1 cellular context compared by ENCODE assay signal in the genomic region with DNA sequence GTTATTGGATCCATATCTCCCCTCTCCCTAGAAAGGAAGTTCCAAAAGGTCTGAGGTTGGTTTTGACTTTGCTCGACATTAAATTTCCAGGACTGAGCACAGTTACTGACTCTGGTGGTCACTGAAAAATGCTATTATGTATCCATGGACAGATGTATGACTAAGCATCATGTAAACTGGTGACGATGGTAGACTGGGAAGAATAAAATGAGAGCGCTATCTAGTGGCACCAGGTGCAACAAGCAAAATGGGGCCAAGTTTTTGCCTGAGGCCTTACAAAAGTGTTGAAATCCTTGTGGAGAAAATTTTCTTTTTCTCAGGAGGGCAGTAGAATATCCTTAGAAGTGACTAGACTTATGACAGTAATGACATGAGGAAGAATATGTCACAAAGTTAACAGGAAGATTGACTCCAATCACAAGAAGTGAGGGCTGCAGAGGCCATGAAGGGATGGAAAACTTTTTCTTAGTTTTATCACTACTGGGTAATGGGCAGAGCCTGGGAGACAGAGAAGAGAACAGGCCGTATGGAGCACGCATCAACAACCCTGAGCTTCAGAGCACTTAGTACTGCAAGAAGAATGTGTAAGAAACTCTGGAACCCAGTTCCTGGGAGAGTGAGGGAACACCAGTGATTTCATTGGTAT.
TF ChIP-seq lines count a peak whose summit lies in the region.

No MANE protein-coding gene starts in this region.

TF ChIP-seq in HepG2, 621 proteins besides CTCF, POLR2A, EP300 and RAD21 (continued from another document and continues in another):
- TF ChIP-seq, protein P1, sequence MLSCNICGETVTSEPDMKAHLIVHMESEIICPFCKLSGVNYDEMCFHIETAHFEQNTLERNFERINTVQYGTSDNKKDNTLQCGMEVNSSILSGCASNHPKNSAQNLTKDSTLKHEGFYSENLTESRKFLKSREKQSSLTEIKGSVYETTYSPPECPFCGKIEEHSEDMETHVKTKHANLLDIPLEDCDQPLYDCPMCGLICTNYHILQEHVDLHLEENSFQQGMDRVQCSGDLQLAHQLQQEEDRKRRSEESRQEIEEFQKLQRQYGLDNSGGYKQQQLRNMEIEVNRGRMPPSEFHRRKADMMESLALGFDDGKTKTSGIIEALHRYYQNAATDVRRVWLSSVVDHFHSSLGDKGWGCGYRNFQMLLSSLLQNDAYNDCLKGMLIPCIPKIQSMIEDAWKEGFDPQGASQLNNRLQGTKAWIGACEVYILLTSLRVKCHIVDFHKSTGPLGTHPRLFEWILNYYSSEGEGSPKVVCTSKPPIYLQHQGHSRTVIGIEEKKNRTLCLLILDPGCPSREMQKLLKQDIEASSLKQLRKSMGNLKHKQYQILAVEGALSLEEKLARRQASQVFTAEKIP (CRISPR knock-in tag; IDR thresholded peaks at IDR 0.05; ENCODE audit: borderline replicate concordance), result no peak
- TF ChIP-seq ZNF547 (CRISPR knock-in tag; IDR thresholded peaks at IDR 0.05) (no peak), ZNF207 (IDR thresholded peaks at IDR 0.05; ENCODE audit: borderline replicate concordance) (no peak), SOX6 (IDR thresholded peaks at IDR 0.05) (no peak), SOX6 (CRISPR knock-in tag; IDR thresholded peaks at IDR 0.05) (no peak), YEATS2 (CRISPR knock-in tag; IDR thresholded peaks at IDR 0.05; ENCODE audit: borderline replicate concordance) (peak; percentile 37; the same call in 1 of the 2 replicates), SATB2 (CRISPR knock-in tag; IDR thresholded peaks at IDR 0.05) (no peak), ZNF501 (CRISPR knock-in tag; IDR thresholded peaks at IDR 0.05) (no peak), ZZZ3 (CRISPR knock-in tag; IDR thresholded peaks at IDR 0.05; ENCODE audit: borderline replicate concordance) (no peak), HOXA5 (CRISPR knock-in tag; IDR thresholded peaks at IDR 0.05) (no peak), ZNF614 (CRISPR knock-in tag; IDR thresholded peaks at IDR 0.05; ENCODE audit: borderline replicate concordance) (no peak), NBN (conservative IDR thresholded peaks at IDR 0.05) (no peak), RFXAP (CRISPR knock-in tag; IDR thresholded peaks at IDR 0.05; ENCODE audit: borderline replicate concordance) (no peak), ZNF766 (CRISPR knock-in tag; IDR thresholded peaks at IDR 0.05; ENCODE audit: borderline replicate concordance) (no peak), SCMH1 (CRISPR knock-in tag; IDR thresholded peaks at IDR 0.05; ENCODE audit: borderline replicate concordance) (no peak), SRSF4 (IDR thresholded peaks at IDR 0.05; ENCODE audit: low read depth, low read length, poor library complexity, severe bottlenecking) (no peak), FOXA3 (CRISPR knock-in tag; IDR thresholded peaks at IDR 0.05) (peak; percentile 50; the same call in 1 of the 2 replicates), ZNF256 (CRISPR knock-in tag; conservative IDR thresholded peaks at IDR 0.05) (no peak), NAIF1 (CRISPR knock-in tag; IDR thresholded peaks at IDR 0.05; ENCODE audit: borderline replicate concordance) (no peak), ZNF557 (CRISPR knock-in tag; IDR thresholded peaks at IDR 0.05) (no peak), MATR3 (CRISPR knock-in tag; IDR thresholded peaks at IDR 0.05) (no peak), TEAD2 (CRISPR knock-in tag; IDR thresholded peaks at IDR 0.05) (no peak), ZNF747 (CRISPR knock-in tag; IDR thresholded peaks at IDR 0.05; ENCODE audit: borderline replicate concordance) (no peak), ZNF672 (CRISPR knock-in tag; IDR thresholded peaks at IDR 0.05) (no peak), ZNF235 (CRISPR knock-in tag; IDR thresholded peaks at IDR 0.05; ENCODE audit: borderline replicate concordance) (no peak), EED (CRISPR knock-in tag; IDR thresholded peaks at IDR 0.05) (no peak), PHB2 (IDR thresholded peaks at IDR 0.05; ENCODE audit: partially characterized antibody) (no peak), PHF8 (CRISPR knock-in tag; IDR thresholded peaks at IDR 0.05) (no peak), NFKB2 (CRISPR knock-in tag; IDR thresholded peaks at IDR 0.05; ENCODE audit: borderline replicate concordance) (no peak), ATF7-NPFF (CRISPR knock-in tag; IDR thresholded peaks at IDR 0.05; ENCODE audit: low read depth) (no peak), DMAP1 (CRISPR knock-in tag; IDR thresholded peaks at IDR 0.05) (no peak), ZFX (CRISPR knock-in tag; IDR thresholded peaks at IDR 0.05; ENCODE audit: low read depth) (0 out of 2 replicates have a peak, but pooled peaks have one; percentile 38), PAF1 (CRISPR knock-in tag; IDR thresholded peaks at IDR 0.05) (no peak), CBFB (CRISPR knock-in tag; IDR thresholded peaks at IDR 0.05) (no peak), PTBP1 (IDR thresholded peaks at IDR 0.05; ENCODE audit: low read depth, low read length, poor library complexity, severe bottlenecking) (no peak), MXD4 (CRISPR knock-in tag; IDR thresholded peaks at IDR 0.05) (no peak), ZNF564 (CRISPR knock-in tag; IDR thresholded peaks at IDR 0.05) (no peak), ZSCAN9 (CRISPR knock-in tag; IDR thresholded peaks at IDR 0.05; ENCODE audit: borderline replicate concordance) (no peak), KLF16 (CRISPR knock-in tag; IDR thresholded peaks at IDR 0.05) (peak in 1 of 2 experiments; percentile 59; a peak in 1 of 4 replicates), SOX13 (IDR thresholded peaks at IDR 0.05) (no peak), SOX13 (CRISPR knock-in tag; conservative IDR thresholded peaks at IDR 0.05 in 1 of 2, IDR thresholded peaks at IDR 0.05 in 1 of 2) (no peak), SNAI1 (CRISPR knock-in tag; IDR thresholded peaks at IDR 0.05; ENCODE audit: borderline replicate concordance) (no peak), ZNF749 (CRISPR knock-in tag; IDR thresholded peaks at IDR 0.05; ENCODE audit: borderline replicate concordance) (no peak), DNMT1 (CRISPR knock-in tag; IDR thresholded peaks at IDR 0.05) (no peak), NPAS2 (CRISPR knock-in tag; IDR thresholded peaks at IDR 0.05; ENCODE audit: borderline replicate concordance) (no peak), MAFK (conservative IDR thresholded peaks at IDR 0.05 in 1 of 2, IDR thresholded peaks at IDR 0.05 in 1 of 2; ENCODE audit: low read length in 2 of 2) (peak; percentile 48 to 63), ZNF556 (CRISPR knock-in tag; IDR thresholded peaks at IDR 0.05; ENCODE audit: borderline replicate concordance) (no peak), ZNF761 (CRISPR knock-in tag; conservative IDR thresholded peaks at IDR 0.05) (no peak), ZNF33A (CRISPR knock-in tag; IDR thresholded peaks at IDR 0.05; ENCODE audit: borderline replicate concordance) (no peak)
- TF ChIP-seq, protein P2, sequence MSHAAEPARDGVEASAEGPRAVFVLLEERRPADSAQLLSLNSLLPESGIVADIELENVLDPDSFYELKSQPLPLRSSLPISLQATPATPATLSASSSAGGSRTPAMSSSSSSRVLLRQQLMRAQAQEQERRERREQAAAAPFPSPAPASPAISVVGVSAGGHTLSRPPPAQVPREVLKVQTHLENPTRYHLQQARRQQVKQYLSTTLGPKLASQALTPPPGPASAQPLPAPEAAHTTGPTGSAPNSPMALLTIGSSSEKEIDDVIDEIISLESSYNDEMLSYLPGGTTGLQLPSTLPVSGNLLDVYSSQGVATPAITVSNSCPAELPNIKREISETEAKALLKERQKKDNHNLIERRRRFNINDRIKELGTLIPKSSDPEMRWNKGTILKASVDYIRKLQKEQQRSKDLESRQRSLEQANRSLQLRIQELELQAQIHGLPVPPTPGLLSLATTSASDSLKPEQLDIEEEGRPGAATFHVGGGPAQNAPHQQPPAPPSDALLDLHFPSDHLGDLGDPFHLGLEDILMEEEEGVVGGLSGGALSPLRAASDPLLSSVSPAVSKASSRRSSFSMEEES (CRISPR knock-in tag; IDR thresholded peaks at IDR 0.05), result no peak
- TF ChIP-seq, protein P3, sequence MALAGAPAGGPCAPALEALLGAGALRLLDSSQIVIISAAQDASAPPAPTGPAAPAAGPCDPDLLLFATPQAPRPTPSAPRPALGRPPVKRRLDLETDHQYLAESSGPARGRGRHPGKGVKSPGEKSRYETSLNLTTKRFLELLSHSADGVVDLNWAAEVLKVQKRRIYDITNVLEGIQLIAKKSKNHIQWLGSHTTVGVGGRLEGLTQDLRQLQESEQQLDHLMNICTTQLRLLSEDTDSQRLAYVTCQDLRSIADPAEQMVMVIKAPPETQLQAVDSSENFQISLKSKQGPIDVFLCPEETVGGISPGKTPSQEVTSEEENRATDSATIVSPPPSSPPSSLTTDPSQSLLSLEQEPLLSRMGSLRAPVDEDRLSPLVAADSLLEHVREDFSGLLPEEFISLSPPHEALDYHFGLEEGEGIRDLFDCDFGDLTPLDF (CRISPR knock-in tag; IDR thresholded peaks at IDR 0.05), result no peak
- TF ChIP-seq, protein P4, sequence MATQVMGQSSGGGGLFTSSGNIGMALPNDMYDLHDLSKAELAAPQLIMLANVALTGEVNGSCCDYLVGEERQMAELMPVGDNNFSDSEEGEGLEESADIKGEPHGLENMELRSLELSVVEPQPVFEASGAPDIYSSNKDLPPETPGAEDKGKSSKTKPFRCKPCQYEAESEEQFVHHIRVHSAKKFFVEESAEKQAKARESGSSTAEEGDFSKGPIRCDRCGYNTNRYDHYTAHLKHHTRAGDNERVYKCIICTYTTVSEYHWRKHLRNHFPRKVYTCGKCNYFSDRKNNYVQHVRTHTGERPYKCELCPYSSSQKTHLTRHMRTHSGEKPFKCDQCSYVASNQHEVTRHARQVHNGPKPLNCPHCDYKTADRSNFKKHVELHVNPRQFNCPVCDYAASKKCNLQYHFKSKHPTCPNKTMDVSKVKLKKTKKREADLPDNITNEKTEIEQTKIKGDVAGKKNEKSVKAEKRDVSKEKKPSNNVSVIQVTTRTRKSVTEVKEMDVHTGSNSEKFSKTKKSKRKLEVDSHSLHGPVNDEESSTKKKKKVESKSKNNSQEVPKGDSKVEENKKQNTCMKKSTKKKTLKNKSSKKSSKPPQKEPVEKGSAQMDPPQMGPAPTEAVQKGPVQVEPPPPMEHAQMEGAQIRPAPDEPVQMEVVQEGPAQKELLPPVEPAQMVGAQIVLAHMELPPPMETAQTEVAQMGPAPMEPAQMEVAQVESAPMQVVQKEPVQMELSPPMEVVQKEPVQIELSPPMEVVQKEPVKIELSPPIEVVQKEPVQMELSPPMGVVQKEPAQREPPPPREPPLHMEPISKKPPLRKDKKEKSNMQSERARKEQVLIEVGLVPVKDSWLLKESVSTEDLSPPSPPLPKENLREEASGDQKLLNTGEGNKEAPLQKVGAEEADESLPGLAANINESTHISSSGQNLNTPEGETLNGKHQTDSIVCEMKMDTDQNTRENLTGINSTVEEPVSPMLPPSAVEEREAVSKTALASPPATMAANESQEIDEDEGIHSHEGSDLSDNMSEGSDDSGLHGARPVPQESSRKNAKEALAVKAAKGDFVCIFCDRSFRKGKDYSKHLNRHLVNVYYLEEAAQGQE (IDR thresholded peaks at IDR 0.05; ENCODE audit: borderline replicate concordance in 1 of 2, low read depth in 1 of 2, low read length in 2 of 2), result no peak
- TF ChIP-seq, protein P5, sequence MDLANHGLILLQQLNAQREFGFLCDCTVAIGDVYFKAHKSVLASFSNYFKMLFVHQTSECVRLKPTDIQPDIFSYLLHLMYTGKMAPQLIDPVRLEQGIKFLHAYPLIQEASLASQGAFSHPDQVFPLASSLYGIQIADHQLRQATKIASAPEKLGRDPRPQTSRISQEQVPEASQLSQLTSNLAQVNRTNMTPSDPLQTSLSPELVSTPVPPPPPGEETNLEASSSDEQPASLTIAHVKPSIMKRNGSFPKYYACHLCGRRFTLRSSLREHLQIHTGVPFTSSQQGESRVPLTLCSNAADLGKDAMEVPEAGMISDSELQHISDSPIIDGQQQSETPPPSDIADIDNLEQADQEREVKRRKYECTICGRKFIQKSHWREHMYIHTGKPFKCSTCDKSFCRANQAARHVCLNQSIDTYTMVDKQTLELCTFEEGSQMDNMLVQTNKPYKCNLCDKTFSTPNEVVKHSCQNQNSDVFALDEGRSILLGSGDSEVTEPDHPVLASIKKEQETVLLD (CRISPR knock-in tag; IDR thresholded peaks at IDR 0.05; ENCODE audit: low read depth), result no peak
- TF ChIP-seq, protein P6, sequence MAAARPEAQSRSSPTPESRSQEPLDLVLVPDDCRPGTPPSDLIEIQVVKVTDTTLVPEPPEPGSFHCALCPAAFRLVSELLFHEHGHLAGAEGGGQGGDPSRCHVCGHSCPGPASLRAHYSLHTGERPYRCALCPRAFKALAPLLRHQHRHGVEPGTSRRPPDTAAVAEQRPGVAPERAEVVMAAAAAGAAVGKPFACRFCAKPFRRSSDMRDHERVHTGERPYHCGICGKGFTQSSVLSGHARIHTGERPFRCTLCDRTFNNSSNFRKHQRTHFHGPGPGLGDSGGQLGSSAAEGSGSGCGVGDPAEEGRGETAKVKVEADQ (CRISPR knock-in tag; IDR thresholded peaks at IDR 0.05; ENCODE audit: borderline replicate concordance), result no peak
- TF ChIP-seq, protein P7, sequence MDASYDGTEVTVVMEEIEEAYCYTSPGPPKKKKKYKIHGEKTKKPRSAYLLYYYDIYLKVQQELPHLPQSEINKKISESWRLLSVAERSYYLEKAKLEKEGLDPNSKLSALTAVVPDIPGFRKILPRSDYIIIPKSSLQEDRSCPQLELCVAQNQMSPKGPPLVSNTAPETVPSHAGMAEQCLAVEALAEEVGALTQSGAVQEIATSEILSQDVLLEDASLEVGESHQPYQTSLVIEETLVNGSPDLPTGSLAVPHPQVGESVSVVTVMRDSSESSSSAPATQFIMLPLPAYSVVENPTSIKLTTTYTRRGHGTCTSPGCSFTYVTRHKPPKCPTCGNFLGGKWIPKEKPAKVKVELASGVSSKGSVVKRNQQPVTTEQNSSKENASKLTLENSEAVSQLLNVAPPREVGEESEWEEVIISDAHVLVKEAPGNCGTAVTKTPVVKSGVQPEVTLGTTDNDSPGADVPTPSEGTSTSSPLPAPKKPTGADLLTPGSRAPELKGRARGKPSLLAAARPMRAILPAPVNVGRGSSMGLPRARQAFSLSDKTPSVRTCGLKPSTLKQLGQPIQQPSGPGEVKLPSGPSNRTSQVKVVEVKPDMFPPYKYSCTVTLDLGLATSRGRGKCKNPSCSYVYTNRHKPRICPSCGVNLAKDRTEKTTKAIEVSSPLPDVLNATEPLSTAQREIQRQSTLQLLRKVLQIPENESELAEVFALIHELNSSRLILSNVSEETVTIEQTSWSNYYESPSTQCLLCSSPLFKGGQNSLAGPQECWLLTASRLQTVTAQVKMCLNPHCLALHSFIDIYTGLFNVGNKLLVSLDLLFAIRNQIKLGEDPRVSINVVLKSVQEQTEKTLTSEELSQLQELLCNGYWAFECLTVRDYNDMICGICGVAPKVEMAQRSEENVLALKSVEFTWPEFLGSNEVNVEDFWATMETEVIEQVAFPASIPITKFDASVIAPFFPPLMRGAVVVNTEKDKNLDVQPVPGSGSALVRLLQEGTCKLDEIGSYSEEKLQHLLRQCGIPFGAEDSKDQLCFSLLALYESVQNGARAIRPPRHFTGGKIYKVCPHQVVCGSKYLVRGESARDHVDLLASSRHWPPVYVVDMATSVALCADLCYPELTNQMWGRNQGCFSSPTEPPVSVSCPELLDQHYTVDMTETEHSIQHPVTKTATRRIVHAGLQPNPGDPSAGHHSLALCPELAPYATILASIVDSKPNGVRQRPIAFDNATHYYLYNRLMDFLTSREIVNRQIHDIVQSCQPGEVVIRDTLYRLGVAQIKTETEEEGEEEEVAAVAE (CRISPR knock-in tag; IDR thresholded peaks at IDR 0.05; ENCODE audit: borderline replicate concordance), result peak; percentile 37; the same call in 1 of the 2 replicates
